Comparison of ENCODE assay signal across 1 cellular context in genomic region chr16:29765167-29766032, GRCh38.
TF ChIP-seq lines count a peak whose summit lies in the region.

No MANE protein-coding gene starts in this region.

TF ChIP-seq in HEK293, 187 proteins besides CTCF, POLR2A, EP300 and RAD21 (continued from another document and continues in another):
- TF ChIP-seq, protein P1, sequence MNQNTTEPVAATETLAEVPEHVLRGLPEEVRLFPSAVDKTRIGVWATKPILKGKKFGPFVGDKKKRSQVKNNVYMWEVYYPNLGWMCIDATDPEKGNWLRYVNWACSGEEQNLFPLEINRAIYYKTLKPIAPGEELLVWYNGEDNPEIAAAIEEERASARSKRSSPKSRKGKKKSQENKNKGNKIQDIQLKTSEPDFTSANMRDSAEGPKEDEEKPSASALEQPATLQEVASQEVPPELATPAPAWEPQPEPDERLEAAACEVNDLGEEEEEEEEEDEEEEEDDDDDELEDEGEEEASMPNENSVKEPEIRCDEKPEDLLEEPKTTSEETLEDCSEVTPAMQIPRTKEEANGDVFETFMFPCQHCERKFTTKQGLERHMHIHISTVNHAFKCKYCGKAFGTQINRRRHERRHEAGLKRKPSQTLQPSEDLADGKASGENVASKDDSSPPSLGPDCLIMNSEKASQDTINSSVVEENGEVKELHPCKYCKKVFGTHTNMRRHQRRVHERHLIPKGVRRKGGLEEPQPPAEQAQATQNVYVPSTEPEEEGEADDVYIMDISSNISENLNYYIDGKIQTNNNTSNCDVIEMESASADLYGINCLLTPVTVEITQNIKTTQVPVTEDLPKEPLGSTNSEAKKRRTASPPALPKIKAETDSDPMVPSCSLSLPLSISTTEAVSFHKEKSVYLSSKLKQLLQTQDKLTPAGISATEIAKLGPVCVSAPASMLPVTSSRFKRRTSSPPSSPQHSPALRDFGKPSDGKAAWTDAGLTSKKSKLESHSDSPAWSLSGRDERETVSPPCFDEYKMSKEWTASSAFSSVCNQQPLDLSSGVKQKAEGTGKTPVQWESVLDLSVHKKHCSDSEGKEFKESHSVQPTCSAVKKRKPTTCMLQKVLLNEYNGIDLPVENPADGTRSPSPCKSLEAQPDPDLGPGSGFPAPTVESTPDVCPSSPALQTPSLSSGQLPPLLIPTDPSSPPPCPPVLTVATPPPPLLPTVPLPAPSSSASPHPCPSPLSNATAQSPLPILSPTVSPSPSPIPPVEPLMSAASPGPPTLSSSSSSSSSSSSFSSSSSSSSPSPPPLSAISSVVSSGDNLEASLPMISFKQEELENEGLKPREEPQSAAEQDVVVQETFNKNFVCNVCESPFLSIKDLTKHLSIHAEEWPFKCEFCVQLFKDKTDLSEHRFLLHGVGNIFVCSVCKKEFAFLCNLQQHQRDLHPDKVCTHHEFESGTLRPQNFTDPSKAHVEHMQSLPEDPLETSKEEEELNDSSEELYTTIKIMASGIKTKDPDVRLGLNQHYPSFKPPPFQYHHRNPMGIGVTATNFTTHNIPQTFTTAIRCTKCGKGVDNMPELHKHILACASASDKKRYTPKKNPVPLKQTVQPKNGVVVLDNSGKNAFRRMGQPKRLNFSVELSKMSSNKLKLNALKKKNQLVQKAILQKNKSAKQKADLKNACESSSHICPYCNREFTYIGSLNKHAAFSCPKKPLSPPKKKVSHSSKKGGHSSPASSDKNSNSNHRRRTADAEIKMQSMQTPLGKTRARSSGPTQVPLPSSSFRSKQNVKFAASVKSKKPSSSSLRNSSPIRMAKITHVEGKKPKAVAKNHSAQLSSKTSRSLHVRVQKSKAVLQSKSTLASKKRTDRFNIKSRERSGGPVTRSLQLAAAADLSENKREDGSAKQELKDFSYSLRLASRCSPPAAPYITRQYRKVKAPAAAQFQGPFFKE (tag by site-specific recombination; IDR thresholded peaks at IDR 0.05; ENCODE audit: borderline replicate concordance) = no peak
- TF ChIP-seq SALL2 (tag by site-specific recombination; IDR thresholded peaks at IDR 0.05; ENCODE audit: borderline replicate concordance) (no peak), ZNF138 (tag by site-specific recombination; IDR thresholded peaks at IDR 0.05; ENCODE audit: borderline replicate concordance) (no peak), SP2 (tag by site-specific recombination; IDR thresholded peaks at IDR 0.05) (no peak), ZNF843 (tag by site-specific recombination; IDR thresholded peaks at IDR 0.05) (no peak), ZNF169 (tag by site-specific recombination; IDR thresholded peaks at IDR 0.05) (no peak), ZFP41 (tag by site-specific recombination; IDR thresholded peaks at IDR 0.05; ENCODE audit: borderline replicate concordance) (no peak), ZNF416 (tag by site-specific recombination; IDR thresholded peaks at IDR 0.05) (no peak), ZNF830 (tag by site-specific recombination; IDR thresholded peaks at IDR 0.05; ENCODE audit: low read depth) (no peak), ZNF37A (tag by site-specific recombination; IDR thresholded peaks at IDR 0.05) (no peak), PRDM10 (tag by site-specific recombination; IDR thresholded peaks at IDR 0.05) (peak; percentile 81), KLF16 (tag by site-specific recombination; IDR thresholded peaks at IDR 0.05) (no peak), HOXD13 (CRISPR knock-in tag; IDR thresholded peaks at IDR 0.05; ENCODE audit: borderline replicate concordance) (no peak), TCF7L2 (IDR thresholded peaks at IDR 0.05; ENCODE audit: borderline replicate concordance, low read depth, low read length) (no peak), ZBTB48 (tag by site-specific recombination; IDR thresholded peaks at IDR 0.05) (no peak), ZNF561 (tag by site-specific recombination; IDR thresholded peaks at IDR 0.05; ENCODE audit: borderline replicate concordance) (no peak), ZNF354C (tag by site-specific recombination; IDR thresholded peaks at IDR 0.05; ENCODE audit: borderline replicate concordance, low read depth) (no peak), ZNF366 (tag by site-specific recombination; conservative IDR thresholded peaks at IDR 0.05) (peak; percentile 32; the same call in 1 of the 2 replicates), FEZF1 (tag by site-specific recombination; IDR thresholded peaks at IDR 0.05) (no peak), ZNF558 (tag by site-specific recombination; IDR thresholded peaks at IDR 0.05) (no peak), MZF1 (tag by site-specific recombination; IDR thresholded peaks at IDR 0.05; ENCODE audit: borderline replicate concordance) (no peak), ZNF626 (tag by site-specific recombination; IDR thresholded peaks at IDR 0.05) (no peak), ZXDB (tag by site-specific recombination; IDR thresholded peaks at IDR 0.05) (no peak), ZNF121 (tag by site-specific recombination; IDR thresholded peaks at IDR 0.05) (0 out of 2 replicates have a peak, but pooled peaks have one; percentile 8), ZNF302 (tag by site-specific recombination; IDR thresholded peaks at IDR 0.05; ENCODE audit: low read depth) (no peak), ZNF140 (tag by site-specific recombination; IDR thresholded peaks at IDR 0.05) (no peak), ZNF544 (tag by site-specific recombination; IDR thresholded peaks at IDR 0.05) (no peak), HOXA7 (CRISPR knock-in tag; IDR thresholded peaks at IDR 0.05; ENCODE audit: borderline replicate concordance) (no peak), ZNF555 (tag by site-specific recombination; conservative IDR thresholded peaks at IDR 0.05) (no peak), ZIC2 (tag by site-specific recombination; IDR thresholded peaks at IDR 0.05) (no peak), KLF9 (tag by site-specific recombination; IDR thresholded peaks at IDR 0.05; ENCODE audit: low read depth) (0 out of 2 replicates have a peak, but pooled peaks have one; percentile 47), ZNF112 (tag by site-specific recombination; IDR thresholded peaks at IDR 0.05) (no peak), ZNF600 (tag by site-specific recombination; IDR thresholded peaks at IDR 0.05) (peak; percentile 85), KLF7 (tag by site-specific recombination; IDR thresholded peaks at IDR 0.05; ENCODE audit: borderline replicate concordance) (peak; percentile 93; the same call in 1 of the 2 replicates), ZNF707 (tag by site-specific recombination; IDR thresholded peaks at IDR 0.05) (no peak), TRIM28 (IDR thresholded peaks at IDR 0.05; ENCODE audit: borderline replicate concordance, low read length) (no peak), KLF10 (tag by site-specific recombination; IDR thresholded peaks at IDR 0.05) (no peak; the same call in 1 of the 2 replicates), ZBTB49 (tag by site-specific recombination; IDR thresholded peaks at IDR 0.05; ENCODE audit: low read depth) (no peak)
- TF ChIP-seq, protein P2, sequence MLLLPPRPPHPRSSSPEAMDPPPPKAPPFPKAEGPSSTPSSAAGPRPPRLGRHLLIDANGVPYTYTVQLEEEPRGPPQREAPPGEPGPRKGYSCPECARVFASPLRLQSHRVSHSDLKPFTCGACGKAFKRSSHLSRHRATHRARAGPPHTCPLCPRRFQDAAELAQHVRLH (tag by site-specific recombination; IDR thresholded peaks at IDR 0.05) = no peak
- TF ChIP-seq, protein P3, sequence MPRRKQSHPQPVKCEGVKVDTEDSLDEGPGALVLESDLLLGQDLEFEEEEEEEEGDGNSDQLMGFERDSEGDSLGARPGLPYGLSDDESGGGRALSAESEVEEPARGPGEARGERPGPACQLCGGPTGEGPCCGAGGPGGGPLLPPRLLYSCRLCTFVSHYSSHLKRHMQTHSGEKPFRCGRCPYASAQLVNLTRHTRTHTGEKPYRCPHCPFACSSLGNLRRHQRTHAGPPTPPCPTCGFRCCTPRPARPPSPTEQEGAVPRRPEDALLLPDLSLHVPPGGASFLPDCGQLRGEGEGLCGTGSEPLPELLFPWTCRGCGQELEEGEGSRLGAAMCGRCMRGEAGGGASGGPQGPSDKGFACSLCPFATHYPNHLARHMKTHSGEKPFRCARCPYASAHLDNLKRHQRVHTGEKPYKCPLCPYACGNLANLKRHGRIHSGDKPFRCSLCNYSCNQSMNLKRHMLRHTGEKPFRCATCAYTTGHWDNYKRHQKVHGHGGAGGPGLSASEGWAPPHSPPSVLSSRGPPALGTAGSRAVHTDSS (tag by site-specific recombination; IDR thresholded peaks at IDR 0.05) = no peak
- TF ChIP-seq, protein P4, sequence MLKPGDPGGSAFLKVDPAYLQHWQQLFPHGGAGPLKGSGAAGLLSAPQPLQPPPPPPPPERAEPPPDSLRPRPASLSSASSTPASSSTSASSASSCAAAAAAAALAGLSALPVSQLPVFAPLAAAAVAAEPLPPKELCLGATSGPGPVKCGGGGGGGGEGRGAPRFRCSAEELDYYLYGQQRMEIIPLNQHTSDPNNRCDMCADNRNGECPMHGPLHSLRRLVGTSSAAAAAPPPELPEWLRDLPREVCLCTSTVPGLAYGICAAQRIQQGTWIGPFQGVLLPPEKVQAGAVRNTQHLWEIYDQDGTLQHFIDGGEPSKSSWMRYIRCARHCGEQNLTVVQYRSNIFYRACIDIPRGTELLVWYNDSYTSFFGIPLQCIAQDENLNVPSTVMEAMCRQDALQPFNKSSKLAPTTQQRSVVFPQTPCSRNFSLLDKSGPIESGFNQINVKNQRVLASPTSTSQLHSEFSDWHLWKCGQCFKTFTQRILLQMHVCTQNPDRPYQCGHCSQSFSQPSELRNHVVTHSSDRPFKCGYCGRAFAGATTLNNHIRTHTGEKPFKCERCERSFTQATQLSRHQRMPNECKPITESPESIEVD (tag by site-specific recombination; IDR thresholded peaks at IDR 0.05) = no peak
- TF ChIP-seq, protein P5, sequence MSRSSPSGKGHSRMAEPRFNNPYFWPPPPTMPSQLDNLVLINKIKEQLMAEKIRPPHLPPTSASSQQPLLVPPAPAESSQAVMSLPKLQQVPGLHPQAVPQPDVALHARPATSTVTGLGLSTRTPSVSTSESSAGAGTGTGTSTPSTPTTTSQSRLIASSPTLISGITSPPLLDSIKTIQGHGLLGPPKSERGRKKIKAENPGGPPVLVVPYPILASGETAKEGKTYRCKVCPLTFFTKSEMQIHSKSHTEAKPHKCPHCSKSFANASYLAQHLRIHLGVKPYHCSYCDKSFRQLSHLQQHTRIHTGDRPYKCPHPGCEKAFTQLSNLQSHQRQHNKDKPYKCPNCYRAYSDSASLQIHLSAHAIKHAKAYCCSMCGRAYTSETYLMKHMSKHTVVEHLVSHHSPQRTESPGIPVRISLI (tag by site-specific recombination; IDR thresholded peaks at IDR 0.05) = no peak
- TF ChIP-seq, protein P6, sequence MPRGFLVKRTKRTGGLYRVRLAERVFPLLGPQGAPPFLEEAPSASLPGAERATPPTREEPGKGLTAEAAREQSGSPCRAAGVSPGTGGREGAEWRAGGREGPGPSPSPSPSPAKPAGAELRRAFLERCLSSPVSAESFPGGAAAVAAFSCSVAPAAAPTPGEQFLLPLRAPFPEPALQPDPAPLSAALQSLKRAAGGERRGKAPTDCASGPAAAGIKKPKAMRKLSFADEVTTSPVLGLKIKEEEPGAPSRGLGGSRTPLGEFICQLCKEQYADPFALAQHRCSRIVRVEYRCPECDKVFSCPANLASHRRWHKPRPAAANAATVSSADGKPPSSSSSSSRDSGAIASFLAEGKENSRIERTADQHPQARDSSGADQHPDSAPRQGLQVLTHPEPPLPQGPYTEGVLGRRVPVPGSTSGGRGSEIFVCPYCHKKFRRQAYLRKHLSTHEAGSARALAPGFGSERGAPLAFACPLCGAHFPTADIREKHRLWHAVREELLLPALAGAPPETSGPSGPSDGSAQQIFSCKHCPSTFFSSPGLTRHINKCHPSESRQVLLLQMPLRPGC (tag by site-specific recombination; IDR thresholded peaks at IDR 0.05) = no peak
- TF ChIP-seq, protein P7, sequence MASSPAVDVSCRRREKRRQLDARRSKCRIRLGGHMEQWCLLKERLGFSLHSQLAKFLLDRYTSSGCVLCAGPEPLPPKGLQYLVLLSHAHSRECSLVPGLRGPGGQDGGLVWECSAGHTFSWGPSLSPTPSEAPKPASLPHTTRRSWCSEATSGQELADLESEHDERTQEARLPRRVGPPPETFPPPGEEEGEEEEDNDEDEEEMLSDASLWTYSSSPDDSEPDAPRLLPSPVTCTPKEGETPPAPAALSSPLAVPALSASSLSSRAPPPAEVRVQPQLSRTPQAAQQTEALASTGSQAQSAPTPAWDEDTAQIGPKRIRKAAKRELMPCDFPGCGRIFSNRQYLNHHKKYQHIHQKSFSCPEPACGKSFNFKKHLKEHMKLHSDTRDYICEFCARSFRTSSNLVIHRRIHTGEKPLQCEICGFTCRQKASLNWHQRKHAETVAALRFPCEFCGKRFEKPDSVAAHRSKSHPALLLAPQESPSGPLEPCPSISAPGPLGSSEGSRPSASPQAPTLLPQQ (tag by site-specific recombination; IDR thresholded peaks at IDR 0.05) = 0 out of 2 replicates have a peak, but pooled peaks have one; percentile 18
